Comparison of ENCODE assay signal across 19 cellular contexts in genomic region chr5:30768061-30768460, GRCh38.
"Had no signal": no experiment of that assay in that cellular context is flagged by ENCODE, and none has a peak within 500 bp of the region (broad histone marks: within the 10 kb centered on the region; RNA-seq: fewer than 3 reads in every experiment).

No MANE protein-coding gene starts in this region.

- H3K4me2 ChIP-seq: hepatocyte, smooth muscle cell had no signal

- H3K27ac ChIP-seq: foreskin keratinocyte, hepatocyte, left ventricle myocardium inferior, lower lobe of right lung, ovary, tibial artery, upper lobe of left lung, uterus had no signal

- H3K4me1 ChIP-seq: foreskin keratinocyte, left ventricle myocardium inferior, lower lobe of right lung, upper lobe of left lung, uterus had no signal

- DNase-seq: cortex of kidney; effector memory CD4-positive, alpha-beta T cell; foreskin keratinocyte; kidney; left cardiac atrium; left ventricle myocardium inferior; lower lobe of right lung; natural killer cell; ovary; right cardiac atrium; stimulated activated CD4-positive, alpha-beta T cell treated with anti-CD3 and anti-CD28 coated beads, Interleukin-2, amount 100 ng/mL, for 48 hours; stimulated activated naive CD8-positive, alpha-beta T cell treated with anti-CD3 and anti-CD28 coated beads, Interleukin-15, Interleukin-2, amounts not matched to agents 100 U/mL and 50 U/mL, for 24 hours; tibial artery; upper lobe of left lung; uterus had no signal

- H3K36me3 ChIP-seq: left ventricle myocardium inferior, lower lobe of right lung, ovary, tibial artery, upper lobe of left lung, uterus had no signal

- H3K27me3 ChIP-seq: foreskin keratinocyte, hepatocyte, ovary, tibial artery, upper lobe of left lung, uterus had no signal

- FAIRE-seq: endometrium, kidney had no signal

- H2AFZ ChIP-seq: hepatocyte had no signal

- H3K9me3 ChIP-seq: left ventricle myocardium inferior, lower lobe of right lung, ovary, tibial artery, upper lobe of left lung, uterus had no signal

- H3K4me3 ChIP-seq: hepatocyte, left ventricle myocardium inferior, lower lobe of right lung, ovary, smooth muscle cell, tibial artery, upper lobe of left lung, uterus had no signal

- H3K79me2 ChIP-seq: hepatocyte had no signal

- ATAC-seq: esophagus mucosa; foreskin keratinocyte; left cardiac atrium; lower lobe of right lung; natural killer cell; right cardiac atrium; stimulated activated naive CD8-positive, alpha-beta T cell treated with anti-CD3 and anti-CD28 coated beads, Interleukin-15, Interleukin-2, amounts not matched to agents 100 U/mL and 50 U/mL, for 24 hours had no signal
